Comparison of ENCODE assay signal across 8 cellular contexts in the genomic region with DNA sequence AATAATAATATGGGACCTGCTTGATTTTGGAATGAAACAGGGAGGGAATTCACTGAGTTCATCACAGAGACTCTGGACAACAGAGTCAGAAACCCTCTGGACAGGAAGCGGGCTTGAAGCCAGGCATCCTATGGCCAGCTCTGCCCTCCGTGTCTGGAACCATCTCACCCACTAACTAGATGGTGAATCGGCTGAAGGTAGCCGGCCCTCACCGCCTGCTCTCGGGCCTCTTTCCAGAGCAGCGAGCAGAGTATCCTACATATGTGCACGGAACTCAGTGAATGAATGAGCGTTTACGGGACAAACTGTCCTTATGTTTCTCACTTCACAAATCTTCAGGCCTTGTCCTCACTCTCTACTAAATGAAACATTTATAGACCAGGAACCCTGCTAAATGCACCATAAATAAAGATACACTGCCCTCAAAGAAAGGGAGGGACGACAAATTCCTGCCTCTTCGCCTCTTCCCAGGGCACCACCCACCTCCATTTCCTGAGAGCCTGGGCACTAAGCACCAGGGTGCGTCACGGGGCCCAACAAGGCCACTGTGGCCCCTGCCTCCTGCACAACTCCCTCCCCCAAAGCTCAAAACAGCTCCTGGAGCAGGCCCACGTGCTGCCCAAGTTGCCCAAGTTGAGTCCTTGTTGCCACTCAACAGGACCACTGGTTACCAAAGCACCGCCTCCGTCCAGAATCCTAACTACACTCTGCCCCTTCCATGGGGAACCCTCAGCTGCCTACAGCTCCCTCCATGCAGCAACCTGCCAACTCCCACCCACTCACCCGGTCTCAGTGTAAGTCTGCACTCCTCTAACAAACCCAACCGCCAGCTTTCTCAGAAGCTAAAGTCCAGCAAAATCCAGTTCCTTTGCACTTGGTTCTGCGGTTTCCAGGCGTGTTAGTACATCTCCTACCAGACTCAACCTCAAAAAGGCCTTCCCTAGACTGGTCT. TPM values are rescaled to one million over a fixed set of nuclear protein-coding genes. Genes with fewer than 3 reads are reported as not detected.
DNase-seq lines count a peak whose midpoint lies in the region; ATAC-seq, FAIRE-seq and TF ChIP-seq lines count a peak whose summit lies in the region.

No MANE protein-coding gene starts in this region.

- no peak for TF ChIP-seq CTCF in fibroblast of villous mesenchyme (IDR thresholded peaks at IDR 0.05; ENCODE audit: insufficient read depth, low read depth, low read length)

- FAIRE-seq in RCC 7860 (lab: Jason Lieb, UNC): no peak

- no peak for ATAC-seq in HG02642 (IDR thresholded peaks at IDR 0.05; ENCODE audit: poor library complexity, unreplicated experiment)

- DNase-seq in NCI-H146 (lab: John Stamatoyannopoulos, UW) (peak; percentile 29), NCI-H146 treated with DMSO at 0.1 percent for 48 hours (lab: John Stamatoyannopoulos, UW; ENCODE audit: unreplicated experiment) (no peak), SKM-1 treated with dmso at 0.1 percent for 144 hours (lab: John Stamatoyannopoulos, UW; ENCODE audit: unreplicated experiment) (peak; percentile 89), fibroblast of villous mesenchyme (ENCODE audit: low read depth) (no peak), skeletal muscle cell (ENCODE audit: low read depth) (no peak), RCC 7860 (ENCODE audit: low spot score) (no peak)
- DNase-seq in activated CD4-positive, CD25-positive, alpha-beta regulatory T cell (lab: John Stamatoyannopoulos, UW): no peak

- peak overlapping the region; percentile 72 for H3K4me3 ChIP-seq in fibroblast of villous mesenchyme (ENCODE audit: low read depth, low read length)
- H3K4me3 ChIP-seq in skeletal muscle cell (ENCODE audit: low read depth, low read length): peak overlapping the region; percentile 69

RNA-seq across cellular contexts. Expression of gene TBC1D8, which starts 1.7 kb away (rescaled TPM):
- total RNA-seq in fibroblast of villous mesenchyme: 10.6 and 13.4 TPM in 2 replicates

Comparison
In these comparisons a context has a peak if more than half of its experiments do, and no peak if none do; other contexts are left out.
1. DNase-seq: peak in NCI-H146 (single experiment) and SKM-1 treated with dmso at 0.1 percent for 144 hours (single experiment); none in NCI-H146 treated with DMSO at 0.1 percent for 48 hours (single experiment), fibroblast of villous mesenchyme (single experiment), skeletal muscle cell (single experiment), activated CD4-positive, CD25-positive, alpha-beta regulatory T cell (0 of 4) and RCC 7860 (single experiment).